In the genomic region with DNA sequence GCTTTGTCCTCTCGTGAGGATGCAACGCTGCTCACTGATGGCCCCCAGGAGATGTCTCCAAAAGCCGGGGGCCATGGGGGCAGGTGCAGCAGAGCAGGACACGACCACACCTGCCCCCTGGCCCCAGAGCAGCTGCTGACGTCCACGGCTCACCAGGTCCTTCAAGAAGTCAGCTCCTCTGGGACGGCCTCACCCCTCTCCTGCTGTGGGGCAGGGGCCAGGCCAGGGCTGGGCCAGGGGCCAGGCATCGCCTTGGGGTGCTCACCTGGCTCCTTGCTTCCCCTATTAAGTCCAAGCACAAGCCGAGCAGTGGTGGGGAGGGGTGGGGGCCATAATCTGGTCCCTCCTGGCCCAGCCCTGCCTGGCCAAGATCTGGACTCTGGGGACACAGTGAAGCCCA, we compare ENCODE assay signal across 15 cellular contexts. TPM values are rescaled to one million over a fixed set of nuclear protein-coding genes. Genes with fewer than 3 reads are reported as not detected.
DNase-seq lines count a peak whose midpoint lies in the region; ATAC-seq and TF ChIP-seq lines count a peak whose summit lies in the region.
"Had no signal": no experiment of that assay in that cellular context is flagged by ENCODE, and none has a peak within 500 bp of the region (broad histone marks: within the 10 kb centered on the region; RNA-seq: fewer than 3 reads in every experiment).

No MANE protein-coding gene starts in this region.

- H3K9me3 Mint-ChIP-seq in activated T-cell treated with anti-CD3 and anti-CD28 coated beads, Interleukin-2, amount 50 U/mL, for 24 hours = no peaks in the 10 kb centered on the region
- H3K9me3 Mint-ChIP-seq in stimulated activated memory B cell treated with anti-CD40 and anti-IgM and Interleukin-4, amounts not matched to agents 10 μg/mL and 1 μg/mL and 100 μg/mL, for 72 hours = peaks cover 3% of the 10 kb centered on the region

- H3K4me1 Mint-ChIP-seq in activated T-cell treated with anti-CD3 and anti-CD28 coated beads, Interleukin-2, amount 50 U/mL, for 24 hours (ENCODE audit: low read depth) = peaks cover 47% of the 10 kb centered on the region
- peaks cover 20% of the 10 kb centered on the region for H3K4me1 Mint-ChIP-seq in stimulated activated memory B cell treated with anti-CD40 and anti-IgM and Interleukin-4, amounts not matched to agents 10 μg/mL and 1 μg/mL and 100 μg/mL, for 72 hours

- H3K27ac ChIP-seq in OCI-LY1 (ENCODE audit: low read depth, low read length, poor library complexity, severe bottlenecking) = peak overlapping the region; percentile 6
- peak overlapping the region in 49 of 59 donors; percentile 5 to 89 (median 62) for H3K27ac ChIP-seq in dorsolateral prefrontal cortex
- H3K27ac ChIP-seq: GM23248, KMS-11, lower lobe of right lung, SJCRH30 had no signal

- H3K27me3 ChIP-seq in OCI-LY1 (ENCODE audit: insufficient read depth, low read length) (no peaks in the 10 kb centered on the region), dorsolateral prefrontal cortex (no peaks in the 10 kb centered on the region)

- H3K4me2 ChIP-seq in OCI-LY1 (ENCODE audit: low read length) = no peak overlapping the region; the same call in 1 of the 2 replicates
- H3K4me2 ChIP-seq: KMS-11 had no signal

- H3K4me3 ChIP-seq in OCI-LY1 (ENCODE audit: low read depth, low read length, poor library complexity, severe bottlenecking) = no peak overlapping the region
- H3K4me3 ChIP-seq in dorsolateral prefrontal cortex = no peak overlapping the region
- H3K4me3 ChIP-seq: GM23248, lower lobe of right lung, SJCRH30 had no signal

- H3K4me3 Mint-ChIP-seq in activated T-cell treated with anti-CD3 and anti-CD28 coated beads, Interleukin-2, amount 50 U/mL, for 24 hours = peak overlapping the region; percentile 57
- H3K4me3 Mint-ChIP-seq in stimulated activated memory B cell treated with anti-CD40 and anti-IgM and Interleukin-4, amounts not matched to agents 10 μg/mL and 1 μg/mL and 100 μg/mL, for 72 hours = no peak overlapping the region

- no peak for ATAC-seq in stimulated activated memory B cell treated with anti-CD40 and anti-IgM and Interleukin-4, amounts not matched to agents 10 μg/mL and 1 μg/mL and 100 μg/mL, for 72 hours
- no peak for ATAC-seq in HG02870 (IDR thresholded peaks at IDR 0.05; ENCODE audit: unreplicated experiment)
- ATAC-seq in esophagus mucosa = no peak

- H3F3A ChIP-seq in OCI-LY1 (ENCODE audit: insufficient read depth, low read length) = no peaks in the 10 kb centered on the region

- H3K27me3 Mint-ChIP-seq in activated T-cell treated with anti-CD3 and anti-CD28 coated beads, Interleukin-2, amount 50 U/mL, for 24 hours = no peaks in the 10 kb centered on the region
- H3K27me3 Mint-ChIP-seq in stimulated activated memory B cell treated with anti-CD40 and anti-IgM and Interleukin-4, amounts not matched to agents 10 μg/mL and 1 μg/mL and 100 μg/mL, for 72 hours = no peaks in the 10 kb centered on the region

- no peak overlapping the region for H3K9ac ChIP-seq in OCI-LY1 (ENCODE audit: low read length)
- H3K9ac ChIP-seq: GM23248, KMS-11 had no signal

- H3K36me3 Mint-ChIP-seq in activated T-cell treated with anti-CD3 and anti-CD28 coated beads, Interleukin-2, amount 50 U/mL, for 24 hours (ENCODE audit: low read depth) = no peaks in the 10 kb centered on the region
- no peaks in the 10 kb centered on the region for H3K36me3 Mint-ChIP-seq in stimulated activated memory B cell treated with anti-CD40 and anti-IgM and Interleukin-4, amounts not matched to agents 10 μg/mL and 1 μg/mL and 100 μg/mL, for 72 hours

- no peaks in the 10 kb centered on the region for H3K9me3 ChIP-seq in OCI-LY1 (ENCODE audit: low read length)
- H3K9me3 ChIP-seq: lower lobe of right lung, SJCRH30 had no signal

- H3K79me2 ChIP-seq in OCI-LY1 (ENCODE audit: insufficient read depth, low read length) = no peaks in the 10 kb centered on the region

- no peak overlapping the region for H2AFZ ChIP-seq in OCI-LY1 (ENCODE audit: low read length)
- H2AFZ ChIP-seq: GM23248 had no signal

- no peak for TF ChIP-seq CTCF in OCI-LY1 (IDR thresholded peaks at IDR 0.05; ENCODE audit: low read length)
- TF ChIP-seq CTCF in dorsolateral prefrontal cortex (IDR thresholded peaks at IDR 0.05 in 54 of 56, conservative IDR thresholded peaks at IDR 0.05 in 2 of 56; ENCODE audit: low read depth in 1 of 56, partially characterized antibody in 56 of 56) = no peak

- intact Hi-C loops in dorsolateral prefrontal cortex (cut with DNase I) = no loop called here

- H3K4me1 ChIP-seq in OCI-LY1 (ENCODE audit: insufficient read depth, low read length, severe bottlenecking) = peaks cover 12% of the 10 kb centered on the region
- H3K4me1 ChIP-seq: SJCRH30 had no signal

- H3K27ac Mint-ChIP-seq in activated T-cell treated with anti-CD3 and anti-CD28 coated beads, Interleukin-2, amount 50 U/mL, for 24 hours = peak overlapping the region; percentile 77
- peak overlapping the region; percentile 70 for H3K27ac Mint-ChIP-seq in stimulated activated memory B cell treated with anti-CD40 and anti-IgM and Interleukin-4, amounts not matched to agents 10 μg/mL and 1 μg/mL and 100 μg/mL, for 72 hours

- DNase-seq in activated T-cell treated with anti-CD3 and anti-CD28 coated beads, Interleukin-2, amount 50 U/mL, for 24 hours = peak; percentile 30
- DNase-seq in activated T-cell treated with anti-CD3 and anti-CD28 coated beads, Interleukin-2, amount 50 U/mL, for 48 hours = no peak
- DNase-seq in dorsolateral prefrontal cortex (peak in 2 of 10 donors; percentile 7 to 17), SK-N-DZ (ENCODE audit: low spot score) (no peak)
- DNase-seq: EL, erythroblast, GM23248, lower lobe of right lung, NCI-H1930, SJCRH30 had no signal

- no peaks in the 10 kb centered on the region for H3K9me2 ChIP-seq in OCI-LY1 (ENCODE audit: low read depth, low read length)

- no peaks in the 10 kb centered on the region for H4K20me1 ChIP-seq in OCI-LY1 (ENCODE audit: insufficient read depth, low read length)

- H3K36me3 ChIP-seq in OCI-LY1 (ENCODE audit: insufficient read depth, low read length) = no peaks in the 10 kb centered on the region; the same call in 1 of the 2 replicates
- H3K36me3 ChIP-seq: lower lobe of right lung, SJCRH30 had no signal

RNA-seq across cellular contexts. Expression of a gene that starts 28.6 kb away (rescaled TPM):
- 100 to 1,000 TPM in 7 of 120 experiments, 10 to 100 TPM in 113; 40.2 to 134 (median 61.9) TPM for total RNA-seq in dorsolateral prefrontal cortex
- 21.1 TPM for total RNA-seq in esophagus mucosa
- 24.6 and 29.0 TPM in 2 replicates for polyA plus RNA-seq in SK-N-DZ (2014; cell fraction: cytosol; rRNA removed)
- 38.6 and 38.7 TPM in 2 replicates for polyA plus RNA-seq in SK-N-DZ (2014; cell fraction: nucleus; rRNA removed)

RNA-seq across cellular contexts. Expression of a gene that starts 48.6 kb away (rescaled TPM):
- 10 to 100 TPM; 13.0 to 29.2 (median 19.3) TPM for total RNA-seq in dorsolateral prefrontal cortex
- 5.7 TPM for total RNA-seq in esophagus mucosa
- 16.7 and 22.6 TPM in 2 replicates for polyA plus RNA-seq in SK-N-DZ (2014; cell fraction: cytosol; rRNA removed)
- 34.7 and 51.8 TPM in 2 replicates for polyA plus RNA-seq in SK-N-DZ (2014; cell fraction: nucleus; rRNA removed)

RNA-seq across cellular contexts. Expression of a gene that starts 48.6 kb away (rescaled TPM):
- 10 to 100 TPM in 118 of 120 experiments, 1 to 10 TPM in 2; 9.4 to 50.0 (median 23.7) TPM for total RNA-seq in dorsolateral prefrontal cortex
- 1.1 TPM for total RNA-seq in esophagus mucosa
- polyA plus RNA-seq in SK-N-DZ (2014; cell fraction: cytosol; rRNA removed) = 0.07 and 0.17 TPM in 2 replicates
- not detected in 2 replicates for polyA plus RNA-seq in SK-N-DZ (2014; cell fraction: nucleus; rRNA removed)
